In the genomic region with DNA sequence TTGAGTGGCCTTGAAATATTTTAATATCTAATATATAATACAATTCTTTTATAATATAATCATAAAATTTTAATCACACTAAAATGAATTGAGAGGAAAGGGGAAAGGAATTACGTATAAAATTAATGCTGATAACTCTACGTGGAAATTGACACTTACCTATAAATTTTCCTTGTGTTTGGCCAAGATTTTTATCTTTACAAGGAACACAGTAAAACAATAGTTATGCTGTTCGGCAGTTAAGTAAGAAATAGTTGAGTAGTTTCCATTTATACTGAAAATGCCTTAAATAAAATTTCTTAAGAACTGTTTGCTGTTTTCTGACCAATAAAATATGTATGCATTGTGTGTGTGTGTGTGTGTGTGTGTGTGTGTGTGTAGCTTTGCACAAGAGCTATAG, we compare ENCODE assay signal across 20 cellular contexts.
DNase-seq lines count a peak whose midpoint lies in the region; ATAC-seq and TF ChIP-seq lines count a peak whose summit lies in the region.
"Had no signal": no experiment of that assay in that cellular context is flagged by ENCODE, and none has a peak within 500 bp of the region (broad histone marks: within the 10 kb centered on the region; RNA-seq: fewer than 3 reads in every experiment).

No MANE protein-coding gene starts in this region.

- DNase-seq in LNCaP clone FGC (ENCODE audit: low read depth) (peak; percentile 58), glutamatergic neuron (no peak), heart right ventricle (no peak), progenitor cell of endocrine pancreas (ENCODE audit: low spot score, unreplicated experiment) (no peak), activated T-cell treated with anti-CD3 and anti-CD28 coated beads for 4 hours (no peak)
- DNase-seq: 8988T; ACHN; BE2C; C1 segment of cervical spinal cord; CD4-positive, alpha-beta memory T cell; CD4-positive, CD25-positive, alpha-beta regulatory T cell; CD8-positive, alpha-beta memory T cell; COR-L47; DMS 273 treated with DMSO at 0.1 percent for 48 hours; DMS153; DMS53; GF-D8 had no signal

- peaks cover 11% of the 10 kb centered on the region for H3K27me3 Mint-ChIP-seq in glutamatergic neuron (ENCODE audit: unreplicated experiment)
- H3K27me3 Mint-ChIP-seq in progenitor cell of endocrine pancreas, result no peaks in the 10 kb centered on the region
- H3K27me3 Mint-ChIP-seq: CD4-positive, alpha-beta memory T cell; CD4-positive, CD25-positive, alpha-beta regulatory T cell; CD8-positive, alpha-beta memory T cell had no signal

- WGBS in heart right ventricle, 2 donors, result 42 to 44% methylated on average over 3 of the region's 3 CpGs

- no peaks in the 10 kb centered on the region for H3K27me3 ChIP-seq in heart right ventricle
- H3K27me3 ChIP-seq: BE2C, BLaER1 had no signal

- H3K4me1 ChIP-seq in heart right ventricle, result no peaks in the 10 kb centered on the region
- H3K4me1 ChIP-seq: BE2C, BLaER1 had no signal

- H3K27ac ChIP-seq in 22Rv1 (peak overlapping the region; percentile 9; the same call in 1 of the 2 replicates), heart right ventricle (no peak overlapping the region)
- H3K27ac ChIP-seq: BLaER1 had no signal

- H3K4me3 ChIP-seq in LNCaP clone FGC (ENCODE audit: low read depth, low read length), result no peak overlapping the region
- H3K4me3 ChIP-seq in heart right ventricle, result no peak overlapping the region
- H3K4me3 ChIP-seq: BLaER1 had no signal

- no peaks in the 10 kb centered on the region for H3K9me3 ChIP-seq in heart right ventricle
- H3K9me3 ChIP-seq: BE2C, BLaER1 had no signal

- peaks cover 11% of the 10 kb centered on the region for H3K9me3 Mint-ChIP-seq in glutamatergic neuron (ENCODE audit: unreplicated experiment)
- H3K9me3 Mint-ChIP-seq in progenitor cell of endocrine pancreas (ENCODE audit: low read depth), result no peaks in the 10 kb centered on the region
- H3K9me3 Mint-ChIP-seq: CD14-positive monocyte had no signal

- H3K36me3 Mint-ChIP-seq in glutamatergic neuron (ENCODE audit: unreplicated experiment) (no peaks in the 10 kb centered on the region), progenitor cell of endocrine pancreas (ENCODE audit: insufficient read depth) (no peaks in the 10 kb centered on the region)
- H3K36me3 Mint-ChIP-seq: CD14-positive monocyte; CD4-positive, alpha-beta memory T cell; CD4-positive, CD25-positive, alpha-beta regulatory T cell; CD8-positive, alpha-beta memory T cell had no signal

- no peaks in the 10 kb centered on the region for H3K36me3 ChIP-seq in heart right ventricle
- H3K36me3 ChIP-seq: BE2C, BLaER1 had no signal

- H3K4me3 Mint-ChIP-seq in glutamatergic neuron (ENCODE audit: unreplicated experiment), result no peak overlapping the region
- H3K4me3 Mint-ChIP-seq in progenitor cell of endocrine pancreas (ENCODE audit: low read depth), result no peak overlapping the region
- H3K4me3 Mint-ChIP-seq: CD14-positive monocyte; CD4-positive, alpha-beta memory T cell; CD4-positive, CD25-positive, alpha-beta regulatory T cell; CD8-positive, alpha-beta memory T cell had no signal

- H3K4me1 Mint-ChIP-seq in glutamatergic neuron (ENCODE audit: low read depth, unreplicated experiment) (peaks cover 35% of the 10 kb centered on the region), progenitor cell of endocrine pancreas (ENCODE audit: low read depth) (no peaks in the 10 kb centered on the region)
- H3K4me1 Mint-ChIP-seq: CD14-positive monocyte; CD4-positive, alpha-beta memory T cell; CD4-positive, CD25-positive, alpha-beta regulatory T cell; CD8-positive, alpha-beta memory T cell had no signal

- intact Hi-C loops in heart right ventricle (cut with DNase I), result no loop called here

- peak overlapping the region; percentile 55 for H3K27ac Mint-ChIP-seq in glutamatergic neuron (ENCODE audit: unreplicated experiment)
- H3K27ac Mint-ChIP-seq in progenitor cell of endocrine pancreas, result no peak overlapping the region
- H3K27ac Mint-ChIP-seq: CD14-positive monocyte; CD4-positive, alpha-beta memory T cell; CD4-positive, CD25-positive, alpha-beta regulatory T cell; CD8-positive, alpha-beta memory T cell had no signal

- TF ChIP-seq CTCF in 22Rv1 (IDR thresholded peaks at IDR 0.05), result no peak
- no peak for TF ChIP-seq CTCF in LNCaP clone FGC (IDR thresholded peaks at IDR 0.05; ENCODE audit: control insufficient read depth, extremely low read depth, insufficient read depth)
- no peak for TF ChIP-seq CTCF in glutamatergic neuron (IDR thresholded peaks at IDR 0.05; ENCODE audit: partially characterized antibody, unreplicated experiment)
- TF ChIP-seq CTCF in heart right ventricle (IDR thresholded peaks at IDR 0.05), result no peak
- TF ChIP-seq CTCF in progenitor cell of endocrine pancreas (IDR thresholded peaks at IDR 0.05; ENCODE audit: unreplicated experiment), result no peak

- ATAC-seq in heart right ventricle, result no peak
